ENCODE assay signal across 9 cellular contexts in genomic region chr21:20998886-20999285, GRCh38. TPM values are rescaled to one million over a fixed set of nuclear protein-coding genes. Genes with fewer than 3 reads are reported as not detected.
DNase-seq lines count a peak whose midpoint lies in the region; ATAC-seq and TF ChIP-seq lines count a peak whose summit lies in the region.
"Had no signal": no experiment of that assay in that cellular context is flagged by ENCODE, and none has a peak within 500 bp of the region (broad histone marks: within the 10 kb centered on the region; RNA-seq: fewer than 3 reads in every experiment).

No MANE protein-coding gene starts in this region.

- no peaks in the 10 kb centered on the region for H3K9me3 ChIP-seq in heart right ventricle
- no peaks in the 10 kb centered on the region for H3K9me3 ChIP-seq in naive thymus-derived CD4-positive, alpha-beta T cell (ENCODE audit: control insufficient read depth in 2 of 3, low read length in 3 of 3)

- DNase-seq in heart right ventricle = no peak
- no peak for DNase-seq in left ventricle myocardium superior
- no peak for DNase-seq in chondrocyte (ENCODE audit: low spot score)
- DNase-seq in naive thymus-derived CD4-positive, alpha-beta T cell = no peak
- no peak for DNase-seq in NCI-H2107 (lab: John Stamatoyannopoulos, UW)
- DNase-seq: HCEC 1CT had no signal

- no peak for TF ChIP-seq CTCF in heart right ventricle (IDR thresholded peaks at IDR 0.05)
- no peak for TF ChIP-seq CTCF in chondrocyte (IDR thresholded peaks at IDR 0.05)

- peaks cover 4 to 34% (median 17%) of the 10 kb centered on the region in 7 donors for H3K27me3 ChIP-seq in heart right ventricle
- peaks cover 0 to 4% of the 10 kb centered on the region in 2 donors for H3K27me3 ChIP-seq in naive thymus-derived CD4-positive, alpha-beta T cell (ENCODE audit: control insufficient read depth in 2 of 2, insufficient read depth in 2 of 2, low read length in 2 of 2)

- ATAC-seq in heart right ventricle = no peak
- no peak for ATAC-seq in left ventricle myocardium superior
- no peak for ATAC-seq in naive thymus-derived CD4-positive, alpha-beta T cell
- ATAC-seq in GM19455 (IDR thresholded peaks at IDR 0.05; ENCODE audit: unreplicated experiment) = no peak
- ATAC-seq in GM18505 (IDR thresholded peaks at IDR 0.05; ENCODE audit: unreplicated experiment) = no peak

- peaks cover 52% of the 10 kb centered on the region for H3K4me1 Mint-ChIP-seq in chondrocyte (ENCODE audit: low read depth)
- peaks cover 5 to 19% (median 14%) of the 10 kb centered on the region in 7 donors for H3K4me1 Mint-ChIP-seq in naive thymus-derived CD4-positive, alpha-beta T cell

- H3K4me3 Mint-ChIP-seq in chondrocyte (ENCODE audit: unreplicated experiment) = peak overlapping the region; percentile 74
- H3K4me3 Mint-ChIP-seq in naive thymus-derived CD4-positive, alpha-beta T cell = peak overlapping the region; percentile 58 to 86 (median 79)

- 16 to 20% methylated on average over 5 of the region's 5 CpGs for WGBS in heart right ventricle, 2 donors
- WGBS in urinary bladder = 11% methylated on average over 5 of the region's 5 CpGs

- no peak for TF ChIP-seq POLR2A in GM18505 (IDR thresholded peaks at IDR 0.05; ENCODE audit: borderline replicate concordance, extremely low read depth, insufficient read depth, insufficient read length)

- peak overlapping the region in 3 of 10 donors; percentile 32 to 59 (median 39) for H3K27ac ChIP-seq in heart right ventricle
- peak overlapping the region; percentile 3 for H3K27ac ChIP-seq in naive thymus-derived CD4-positive, alpha-beta T cell (ENCODE audit: low read depth, low read length)
- no peak overlapping the region for H3K27ac ChIP-seq in urinary bladder (ENCODE audit: low read depth)

- no peaks in the 10 kb centered on the region for H3K9me3 Mint-ChIP-seq in chondrocyte (ENCODE audit: low read depth)
- peaks cover 0 to 2% (median 0%) of the 10 kb centered on the region in 11 donors for H3K9me3 Mint-ChIP-seq in naive thymus-derived CD4-positive, alpha-beta T cell

- intact Hi-C loops in heart right ventricle (cut with DNase I) (loop anchor here in 4 of 10 donors (5.0 to 10.0 kb wide), 2 partner anchors 1793 to 1796 kb away; no protein-coding TSS in a partner anchor), left ventricle myocardium superior (cut with micrococcal nuclease) (no loop called here)
- intact Hi-C loops in naive thymus-derived CD4-positive, alpha-beta T cell (cut with micrococcal nuclease) = loop anchor here (1.0 to 5.0 kb wide), 3 partner anchors 104 to 1793 kb away; no protein-coding TSS in a partner anchor

- POLR2A ChIA-PET in naive thymus-derived CD4-positive, alpha-beta T cell (lab: Charles Lee) = no interaction called here

- no peak overlapping the region for H3K27ac Mint-ChIP-seq in chondrocyte (ENCODE audit: unreplicated experiment)
- H3K27ac Mint-ChIP-seq in naive thymus-derived CD4-positive, alpha-beta T cell = peak overlapping the region in 3 of 9 donors; percentile 29 to 90 (median 80)

- H3K36me3 Mint-ChIP-seq in chondrocyte (ENCODE audit: low read depth) = no peaks in the 10 kb centered on the region
- no peaks in the 10 kb centered on the region for H3K36me3 Mint-ChIP-seq in naive thymus-derived CD4-positive, alpha-beta T cell

- H3K27me3 Mint-ChIP-seq in chondrocyte (ENCODE audit: low read depth) = no peaks in the 10 kb centered on the region
- H3K27me3 Mint-ChIP-seq in naive thymus-derived CD4-positive, alpha-beta T cell = peaks cover 18 to 51% (median 26%) of the 10 kb centered on the region in 5 donors

- H3K36me3 ChIP-seq in heart right ventricle (no peaks in the 10 kb centered on the region), urinary bladder (ENCODE audit: insufficient read depth) (no peaks in the 10 kb centered on the region)
- no peaks in the 10 kb centered on the region for H3K36me3 ChIP-seq in naive thymus-derived CD4-positive, alpha-beta T cell (ENCODE audit: control insufficient read depth in 2 of 3, insufficient read depth in 3 of 3, low read length in 3 of 3)

- CTCF ChIA-PET in naive thymus-derived CD4-positive, alpha-beta T cell (lab: Charles Lee) = no interaction called here

- H3K4me3 ChIP-seq in heart right ventricle (peak overlapping the region in 9 of 10 donors; percentile 54 to 66 (median 62)), urinary bladder (ENCODE audit: low read depth, low read length) (peak overlapping the region; percentile 41)
- H3K4me3 ChIP-seq in naive thymus-derived CD4-positive, alpha-beta T cell (ENCODE audit: low read length) = peak overlapping the region; percentile 9

- H3K4me1 ChIP-seq in heart right ventricle (peaks cover 0 to 21% (median 13%) of the 10 kb centered on the region in 9 donors), urinary bladder (ENCODE audit: insufficient read depth) (no peaks in the 10 kb centered on the region)
- peaks cover 0 to 12% of the 10 kb centered on the region in 2 donors for H3K4me1 ChIP-seq in naive thymus-derived CD4-positive, alpha-beta T cell (ENCODE audit: control insufficient read depth in 2 of 2, insufficient read depth in 2 of 2, low read length in 2 of 2)

RNA-seq across cellular contexts. Expression of gene NCAM2, which starts 0.7 kb away (rescaled TPM):
- total RNA-seq in heart right ventricle = 1 to 10 TPM; 1.7 to 8.9 (median 3.6) TPM
- polyA plus RNA-seq in heart right ventricle = under 1 TPM; 0.25 to 0.59 TPM
- 4.4 TPM for total RNA-seq in left ventricle myocardium superior
- total RNA-seq in chondrocyte = 16.3 to 102 TPM (median 17.0 TPM) in 3 replicates
- total RNA-seq in naive thymus-derived CD4-positive, alpha-beta T cell = not detected
- under 1 TPM in 1 of 2 donors, not detected in 1; 0.07 TPM for polyA plus RNA-seq in naive thymus-derived CD4-positive, alpha-beta T cell
- 20.1 TPM for total RNA-seq in urinary bladder
- polyA plus RNA-seq in urinary bladder = 2.8 TPM

Comparison
In these comparisons a context has a peak if more than half of its experiments do, and no peak if none do; other contexts are left out.
1. H3K4me3 ChIP-seq: peak in every context shown above with its lines; median percentile 62 in heart right ventricle; 41 in urinary bladder; 9 in naive thymus-derived CD4-positive, alpha-beta T cell.